Comparison of ENCODE assay signal across 1 cellular context in the genomic region with DNA sequence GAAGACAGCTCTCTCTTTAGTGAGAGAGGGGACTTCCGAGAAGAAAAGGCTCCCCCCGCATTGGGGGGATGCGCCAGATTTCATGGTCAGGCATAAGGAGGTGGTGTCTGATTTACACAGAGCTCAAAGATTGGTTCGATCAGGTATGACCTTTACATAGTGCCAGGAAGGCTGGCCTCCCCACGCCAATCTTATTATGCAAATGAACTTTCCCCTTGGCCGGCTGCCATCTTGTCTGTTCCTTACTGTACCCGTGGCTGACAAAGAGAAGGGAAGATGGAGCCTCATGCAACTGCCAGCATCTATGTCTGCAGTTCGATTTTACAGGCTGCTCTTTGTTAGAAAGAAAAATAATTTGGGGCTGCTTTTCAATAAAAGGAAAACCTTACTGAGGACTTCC.
TF ChIP-seq lines count a peak whose summit lies in the region.

No MANE protein-coding gene starts in this region.

TF ChIP-seq in GM23338, 12 proteins besides CTCF, POLR2A, EP300 and RAD21 (continued from another document):
- TF ChIP-seq JUNB (IDR thresholded peaks at IDR 0.05; ENCODE audit: unreplicated experiment) = no peak
- no peak for TF ChIP-seq EZH2phosphoT487 (IDR thresholded peaks at IDR 0.05; ENCODE audit: unreplicated experiment)
- TF ChIP-seq, protein P1, sequence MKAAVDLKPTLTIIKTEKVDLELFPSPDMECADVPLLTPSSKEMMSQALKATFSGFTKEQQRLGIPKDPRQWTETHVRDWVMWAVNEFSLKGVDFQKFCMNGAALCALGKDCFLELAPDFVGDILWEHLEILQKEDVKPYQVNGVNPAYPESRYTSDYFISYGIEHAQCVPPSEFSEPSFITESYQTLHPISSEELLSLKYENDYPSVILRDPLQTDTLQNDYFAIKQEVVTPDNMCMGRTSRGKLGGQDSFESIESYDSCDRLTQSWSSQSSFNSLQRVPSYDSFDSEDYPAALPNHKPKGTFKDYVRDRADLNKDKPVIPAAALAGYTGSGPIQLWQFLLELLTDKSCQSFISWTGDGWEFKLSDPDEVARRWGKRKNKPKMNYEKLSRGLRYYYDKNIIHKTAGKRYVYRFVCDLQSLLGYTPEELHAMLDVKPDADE (IDR thresholded peaks at IDR 0.05) = no peak
- TF ChIP-seq ZNF331 (CRISPR knock-in tag; IDR thresholded peaks at IDR 0.05; ENCODE audit: low read depth) = no peak
TF ChIP-seq in GM23338: peak in this region for 0.
